ENCODE assay signal across 1 cellular context in genomic region chr3:61814674-61815073, GRCh38.
TF ChIP-seq lines count a peak whose summit lies in the region.

No MANE protein-coding gene starts in this region.

TF ChIP-seq in GM12878, 131 proteins besides CTCF, POLR2A, EP300 and RAD21 (continued from another document):
- TF ChIP-seq, protein P1, sequence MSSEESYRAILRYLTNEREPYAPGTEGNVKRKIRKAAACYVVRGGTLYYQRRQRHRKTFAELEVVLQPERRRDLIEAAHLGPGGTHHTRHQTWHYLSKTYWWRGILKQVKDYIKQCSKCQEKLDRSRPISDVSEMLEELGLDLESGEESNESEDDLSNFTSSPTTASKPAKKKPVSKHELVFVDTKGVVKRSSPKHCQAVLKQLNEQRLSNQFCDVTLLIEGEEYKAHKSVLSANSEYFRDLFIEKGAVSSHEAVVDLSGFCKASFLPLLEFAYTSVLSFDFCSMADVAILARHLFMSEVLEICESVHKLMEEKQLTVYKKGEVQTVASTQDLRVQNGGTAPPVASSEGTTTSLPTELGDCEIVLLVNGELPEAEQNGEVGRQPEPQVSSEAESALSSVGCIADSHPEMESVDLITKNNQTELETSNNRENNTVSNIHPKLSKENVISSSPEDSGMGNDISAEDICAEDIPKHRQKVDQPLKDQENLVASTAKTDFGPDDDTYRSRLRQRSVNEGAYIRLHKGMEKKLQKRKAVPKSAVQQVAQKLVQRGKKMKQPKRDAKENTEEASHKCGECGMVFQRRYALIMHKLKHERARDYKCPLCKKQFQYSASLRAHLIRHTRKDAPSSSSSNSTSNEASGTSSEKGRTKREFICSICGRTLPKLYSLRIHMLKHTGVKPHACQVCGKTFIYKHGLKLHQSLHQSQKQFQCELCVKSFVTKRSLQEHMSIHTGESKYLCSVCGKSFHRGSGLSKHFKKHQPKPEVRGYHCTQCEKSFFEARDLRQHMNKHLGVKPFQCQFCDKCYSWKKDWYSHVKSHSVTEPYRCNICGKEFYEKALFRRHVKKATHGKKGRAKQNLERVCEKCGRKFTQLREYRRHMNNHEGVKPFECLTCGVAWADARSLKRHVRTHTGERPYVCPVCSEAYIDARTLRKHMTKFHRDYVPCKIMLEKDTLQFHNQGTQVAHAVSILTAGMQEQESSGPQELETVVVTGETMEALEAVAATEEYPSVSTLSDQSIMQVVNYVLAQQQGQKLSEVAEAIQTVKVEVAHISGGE (CRISPR knock-in tag; IDR thresholded peaks at IDR 0.05): no peak
- no peak for TF ChIP-seq ZNF384 (IDR thresholded peaks at IDR 0.05; ENCODE audit: borderline replicate concordance, low read depth, low read length)
- no peak for TF ChIP-seq JUNB (IDR thresholded peaks at IDR 0.05)
- no peak for TF ChIP-seq ATF2 (IDR thresholded peaks at IDR 0.05; ENCODE audit: low read length)
- TF ChIP-seq IKZF1 (conservative IDR thresholded peaks at IDR 0.05): no peak
- TF ChIP-seq RAD51 (IDR thresholded peaks at IDR 0.05): no peak
- TF ChIP-seq ZNF274 (IDR thresholded peaks at IDR 0.05; ENCODE audit: insufficient read depth, insufficient read length): no peak
- TF ChIP-seq PAX5 (IDR thresholded peaks at IDR 0.05; ENCODE audit: borderline replicate concordance, low read depth, low read length): no peak
- TF ChIP-seq BRCA1 (IDR thresholded peaks at IDR 0.05; ENCODE audit: low read depth, low read length): no peak
- TF ChIP-seq TAF1 (IDR thresholded peaks at IDR 0.05; ENCODE audit: borderline replicate concordance, low read depth, low read length): no peak
- no peak for TF ChIP-seq PAX8 (IDR thresholded peaks at IDR 0.05)
- TF ChIP-seq CREM (IDR thresholded peaks at IDR 0.05; ENCODE audit: low read depth): no peak
